ENCODE assay signal across 1 cellular context in genomic region chr7:428896-429827, GRCh38.
TF ChIP-seq lines count a peak whose summit lies in the region.

No MANE protein-coding gene starts in this region.

TF ChIP-seq in H1, 55 proteins besides CTCF, POLR2A, EP300 and RAD21:
- TF ChIP-seq RFX5 (IDR thresholded peaks at IDR 0.05; ENCODE audit: borderline replicate concordance, low read depth, low read length) (no peak), USF2 (IDR thresholded peaks at IDR 0.05; ENCODE audit: low read length) (no peak), PHF8 (conservative IDR thresholded peaks at IDR 0.05; ENCODE audit: low read depth, low read length) (no peak), KDM5A (IDR thresholded peaks at IDR 0.05; ENCODE audit: low read length) (no peak), SP4 (IDR thresholded peaks at IDR 0.05; ENCODE audit: low read length) (no peak), JUN (IDR thresholded peaks at IDR 0.05; ENCODE audit: low read depth, low read length) (no peak), TAF1 (IDR thresholded peaks at IDR 0.05; ENCODE audit: low read depth, low read length) (no peak), JUND (IDR thresholded peaks at IDR 0.05; ENCODE audit: low read length) (no peak), NRF1 (IDR thresholded peaks at IDR 0.05; ENCODE audit: low read depth, low read length) (no peak), CHD2 (IDR thresholded peaks at IDR 0.05; ENCODE audit: low read length) (no peak), SUZ12 (IDR thresholded peaks at IDR 0.05; ENCODE audit: low read length) (no peak), CBX5 (IDR thresholded peaks at IDR 0.05; ENCODE audit: low read depth, low read length) (no peak), SP2 (IDR thresholded peaks at IDR 0.05; ENCODE audit: low read length) (no peak)
